In genomic region chr3:101262393-101263240, GRCh38 we compare ENCODE assay signal across 16 cellular contexts. TPM values are rescaled to one million over a fixed set of nuclear protein-coding genes. Genes with fewer than 3 reads are reported as not detected.
DNase-seq lines count a peak whose midpoint lies in the region; ATAC-seq lines count a peak whose summit lies in the region.
"Had no signal": no experiment of that assay in that cellular context is flagged by ENCODE, and none has a peak within 500 bp of the region (broad histone marks: within the 10 kb centered on the region; RNA-seq: fewer than 3 reads in every experiment).

No MANE protein-coding gene starts in this region.

- H3K4ac ChIP-seq in neuronal stem cell (ENCODE audit: low read length) = no peak overlapping the region

- no peak overlapping the region for H2BK120ac ChIP-seq in neuronal stem cell (ENCODE audit: low read depth, low read length)

- no peaks in the 10 kb centered on the region for H3K36me3 ChIP-seq in neuronal stem cell (replicated peaks in 1 of 2; ENCODE audit: control insufficient read depth in 2 of 2, insufficient read depth in 2 of 2, low read length in 2 of 2)
- no peaks in the 10 kb centered on the region for H3K36me3 ChIP-seq in CD4-positive, alpha-beta memory T cell (ENCODE audit: insufficient read depth, low read length)

- no peak overlapping the region for H3K23ac ChIP-seq in neuronal stem cell (ENCODE audit: low read depth, low read length, poor library complexity)

- peaks cover 2% of the 10 kb centered on the region for H3K4me1 Mint-ChIP-seq in activated CD8-positive, alpha-beta T cell treated with anti-CD3 and anti-CD28 coated beads, Interleukin-2, amount 10 ng/mL, durations not matched to agents 7 days and 5 days (ENCODE audit: low read depth)
- H3K4me1 Mint-ChIP-seq in CD4-positive, alpha-beta memory T cell = no peaks in the 10 kb centered on the region
- H3K4me1 Mint-ChIP-seq: CD4-positive, CD25-positive, alpha-beta regulatory T cell had no signal

- no peaks in the 10 kb centered on the region for H3K9me3 Mint-ChIP-seq in activated CD8-positive, alpha-beta T cell treated with anti-CD3 and anti-CD28 coated beads, Interleukin-2, amount 10 ng/mL, durations not matched to agents 7 days and 5 days (ENCODE audit: insufficient read depth)
- peaks cover 0 to 4% (median 0%) of the 10 kb centered on the region in 8 donors for H3K9me3 Mint-ChIP-seq in CD4-positive, alpha-beta memory T cell
- H3K9me3 Mint-ChIP-seq: activated naive CD4-positive, alpha-beta T cell treated with anti-CD3 and anti-CD28 coated beads, Interleukin-2, amount 10 ng/mL, durations not matched to agents 7 days and 5 days had no signal

- H2AFZ ChIP-seq in neuronal stem cell (ENCODE audit: low read length) = no peak overlapping the region

- H3K18ac ChIP-seq in neuronal stem cell (ENCODE audit: low read length) = no peak overlapping the region

- POLR2A ChIA-PET in activated CD8-positive, alpha-beta T cell treated with anti-CD3 and anti-CD28 coated beads, Interleukin-2, amount 10 ng/mL, durations not matched to agents 7 days and 5 days (lab: Charles Lee) = no interaction called here
- POLR2A ChIA-PET in CD4-positive, alpha-beta memory T cell (lab: Charles Lee; ENCODE audit: partially characterized antibody) = no interaction called here

- no peak overlapping the region for H3K4me3 ChIP-seq in neuronal stem cell (ENCODE audit: low read length in 2 of 2)
- no peak overlapping the region for H3K4me3 ChIP-seq in CD4-positive, alpha-beta memory T cell (ENCODE audit: low read length in 2 of 2)

- H2BK15ac ChIP-seq in neuronal stem cell (ENCODE audit: low read length) = no peak overlapping the region

- H3K27me3 ChIP-seq in neuronal stem cell (ENCODE audit: control insufficient read depth in 3 of 3, insufficient read depth in 3 of 3, low read depth in 1 of 3, low read length in 3 of 3) = no peaks in the 10 kb centered on the region
- H3K27me3 ChIP-seq in CD4-positive, alpha-beta memory T cell (ENCODE audit: insufficient read depth, low read length) = no peaks in the 10 kb centered on the region

- H3K4me1 ChIP-seq in neuronal stem cell (ENCODE audit: control insufficient read depth in 2 of 2, insufficient read depth in 1 of 2, low read depth in 1 of 2, low read length in 2 of 2) = peaks cover 0 to 2% of the 10 kb centered on the region in 2 donors
- no peaks in the 10 kb centered on the region for H3K4me1 ChIP-seq in CD4-positive, alpha-beta memory T cell (ENCODE audit: insufficient read depth, low read length)

- no peak overlapping the region for H3K4me2 ChIP-seq in neuronal stem cell (ENCODE audit: insufficient read depth, low read length, poor library complexity, severe bottlenecking)
- H3K4me2 ChIP-seq: SK-N-SH had no signal

- no peaks in the 10 kb centered on the region for H3K79me1 ChIP-seq in neuronal stem cell (ENCODE audit: low read depth, low read length)

- no peak overlapping the region for H2AK5ac ChIP-seq in neuronal stem cell (ENCODE audit: low read depth, low read length)

- peaks cover 2% of the 10 kb centered on the region for H3K27me3 Mint-ChIP-seq in activated CD8-positive, alpha-beta T cell treated with anti-CD3 and anti-CD28 coated beads, Interleukin-2, amount 10 ng/mL, durations not matched to agents 7 days and 5 days (ENCODE audit: low read depth)
- no peaks in the 10 kb centered on the region for H3K27me3 Mint-ChIP-seq in CD4-positive, alpha-beta memory T cell
- H3K27me3 Mint-ChIP-seq: activated naive CD4-positive, alpha-beta T cell treated with anti-CD3 and anti-CD28 coated beads, Interleukin-2, amount 10 ng/mL, durations not matched to agents 7 days and 5 days had no signal

- no peak overlapping the region for H2BK12ac ChIP-seq in neuronal stem cell (ENCODE audit: low read length)

- no peak overlapping the region for H3K27ac ChIP-seq in neuronal stem cell (replicated peaks; ENCODE audit: low read length)
- H3K27ac ChIP-seq in CD4-positive, alpha-beta memory T cell (ENCODE audit: low read depth, low read length) = no peak overlapping the region

- no peak overlapping the region for H3K27ac Mint-ChIP-seq in activated CD8-positive, alpha-beta T cell treated with anti-CD3 and anti-CD28 coated beads, Interleukin-2, amount 10 ng/mL, durations not matched to agents 7 days and 5 days
- no peak overlapping the region for H3K27ac Mint-ChIP-seq in CD4-positive, alpha-beta memory T cell
- H3K27ac Mint-ChIP-seq: activated naive CD4-positive, alpha-beta T cell treated with anti-CD3 and anti-CD28 coated beads, Interleukin-2, amount 10 ng/mL, durations not matched to agents 7 days and 5 days; CD4-positive, CD25-positive, alpha-beta regulatory T cell had no signal

- H2BK5ac ChIP-seq in neuronal stem cell (ENCODE audit: low read length) = no peak overlapping the region

- peak; percentile 81 for ATAC-seq in GM19023 (IDR thresholded peaks at IDR 0.05; ENCODE audit: unreplicated experiment)
- peak; percentile 74 for ATAC-seq in GM21723 (IDR thresholded peaks at IDR 0.05; ENCODE audit: unreplicated experiment)
- ATAC-seq in HG03354 (IDR thresholded peaks at IDR 0.05; ENCODE audit: poor library complexity, severe bottlenecking, unreplicated experiment) = peak; percentile 94
- ATAC-seq in activated CD8-positive, alpha-beta T cell treated with anti-CD3 and anti-CD28 coated beads, Interleukin-2, amount 10 ng/mL, durations not matched to agents 7 days and 5 days = no peak
- ATAC-seq in GM18520 (IDR thresholded peaks at IDR 0.05; ENCODE audit: unreplicated experiment) = no peak
- ATAC-seq: HCT116, left ventricle myocardium superior had no signal

- no peaks in the 10 kb centered on the region for H3K36me3 Mint-ChIP-seq in activated CD8-positive, alpha-beta T cell treated with anti-CD3 and anti-CD28 coated beads, Interleukin-2, amount 10 ng/mL, durations not matched to agents 7 days and 5 days (ENCODE audit: low read depth)
- peaks cover 7 to 33% of the 10 kb centered on the region in 2 donors for H3K36me3 Mint-ChIP-seq in CD4-positive, alpha-beta memory T cell
- H3K36me3 Mint-ChIP-seq: activated naive CD4-positive, alpha-beta T cell treated with anti-CD3 and anti-CD28 coated beads, Interleukin-2, amount 10 ng/mL, durations not matched to agents 7 days and 5 days had no signal

- no peak overlapping the region for H3K4me3 Mint-ChIP-seq in activated CD8-positive, alpha-beta T cell treated with anti-CD3 and anti-CD28 coated beads, Interleukin-2, amount 10 ng/mL, durations not matched to agents 7 days and 5 days
- no peak overlapping the region for H3K4me3 Mint-ChIP-seq in CD4-positive, alpha-beta memory T cell
- H3K4me3 Mint-ChIP-seq: activated naive CD4-positive, alpha-beta T cell treated with anti-CD3 and anti-CD28 coated beads, Interleukin-2, amount 10 ng/mL, durations not matched to agents 7 days and 5 days; CD4-positive, CD25-positive, alpha-beta regulatory T cell had no signal

- DNase-seq in midbrain (lab: John Stamatoyannopoulos, UW) (peak; percentile 18), neuronal stem cell (ENCODE audit: low spot score) (no peak)
- DNase-seq in activated CD8-positive, alpha-beta T cell treated with anti-CD3 and anti-CD28 coated beads, Interleukin-2, amount 10 ng/mL, durations not matched to agents 7 days and 5 days = no peak
- DNase-seq in CD4-positive, alpha-beta memory T cell = no peak
- DNase-seq: activated naive CD4-positive, alpha-beta T cell treated with anti-CD3 and anti-CD28 coated beads, Interleukin-2, amount 10 ng/mL, durations not matched to agents 7 days and 5 days; CD4-positive, CD25-positive, alpha-beta regulatory T cell; KBM-7; left ventricle myocardium superior; occipital lobe; SK-N-SH; stimulated activated CD4-positive, alpha-beta T cell treated with anti-CD3 and anti-CD28 coated beads, Interleukin-4, amount 100 ng/mL, for 1 hour had no signal

- H4K8ac ChIP-seq in neuronal stem cell (ENCODE audit: low read depth, low read length) = no peak overlapping the region

- H4K91ac ChIP-seq in neuronal stem cell (ENCODE audit: low read depth, low read length, poor library complexity) = no peak overlapping the region

- H3K9me3 ChIP-seq in neuronal stem cell (replicated peaks in 1 of 2; ENCODE audit: control insufficient read depth in 2 of 2, insufficient read depth in 1 of 2, low read depth in 1 of 2, low read length in 2 of 2) = no peaks in the 10 kb centered on the region
- no peaks in the 10 kb centered on the region for H3K9me3 ChIP-seq in CD4-positive, alpha-beta memory T cell (ENCODE audit: control insufficient read depth in 1 of 2, low read length in 2 of 2)

- no peak overlapping the region for H3K9ac ChIP-seq in neuronal stem cell (ENCODE audit: low read depth, low read length, poor library complexity)
- H3K9ac ChIP-seq: SK-N-SH had no signal

- H3K14ac ChIP-seq in neuronal stem cell (ENCODE audit: low read length) = no peak overlapping the region

- CTCF ChIA-PET in activated CD8-positive, alpha-beta T cell treated with anti-CD3 and anti-CD28 coated beads, Interleukin-2, amount 10 ng/mL, durations not matched to agents 7 days and 5 days (lab: Charles Lee) = no interaction called here
- CTCF ChIA-PET in CD4-positive, alpha-beta memory T cell (lab: Charles Lee; ENCODE audit: partially characterized antibody) = no interaction called here

- intact Hi-C loops in CD4-positive, alpha-beta memory T cell (cut with micrococcal nuclease) = no loop called here

RNA-seq across cellular contexts. Expression of gene IMPG2, which starts 57.8 kb away (rescaled TPM):
- total RNA-seq in activated CD8-positive, alpha-beta T cell treated with anti-CD3 and anti-CD28 coated beads, Interleukin-2, amount 10 ng/mL, durations not matched to agents 7 days and 5 days = under 1 TPM; 0.29 TPM
- polyA plus RNA-seq in neuronal stem cell (2013, experiment 1 of 2) = 0.01 TPM
- 0.01 TPM for polyA plus RNA-seq in neuronal stem cell (2013, experiment 2 of 2)
- under 1 TPM; 0.72 to 0.81 TPM for total RNA-seq in CD4-positive, alpha-beta memory T cell
- under 1 TPM in 1 of 2 donors, not detected in 1; 0.02 TPM for polyA plus RNA-seq in CD4-positive, alpha-beta memory T cell

Comparison
In these comparisons a context has a peak if more than half of its experiments do, and no peak if none do; other contexts are left out.
1. ATAC-seq: peak in GM19023 (single experiment), GM21723 (single experiment) and HG03354 (single experiment); none in activated CD8-positive, alpha-beta T cell treated with anti-CD3 and anti-CD28 coated beads, Interleukin-2, amount 10 ng/mL, durations not matched to agents 7 days and 5 days (single experiment) and GM18520 (single experiment).